8 cellular contexts compared by ENCODE assay signal in the genomic region with DNA sequence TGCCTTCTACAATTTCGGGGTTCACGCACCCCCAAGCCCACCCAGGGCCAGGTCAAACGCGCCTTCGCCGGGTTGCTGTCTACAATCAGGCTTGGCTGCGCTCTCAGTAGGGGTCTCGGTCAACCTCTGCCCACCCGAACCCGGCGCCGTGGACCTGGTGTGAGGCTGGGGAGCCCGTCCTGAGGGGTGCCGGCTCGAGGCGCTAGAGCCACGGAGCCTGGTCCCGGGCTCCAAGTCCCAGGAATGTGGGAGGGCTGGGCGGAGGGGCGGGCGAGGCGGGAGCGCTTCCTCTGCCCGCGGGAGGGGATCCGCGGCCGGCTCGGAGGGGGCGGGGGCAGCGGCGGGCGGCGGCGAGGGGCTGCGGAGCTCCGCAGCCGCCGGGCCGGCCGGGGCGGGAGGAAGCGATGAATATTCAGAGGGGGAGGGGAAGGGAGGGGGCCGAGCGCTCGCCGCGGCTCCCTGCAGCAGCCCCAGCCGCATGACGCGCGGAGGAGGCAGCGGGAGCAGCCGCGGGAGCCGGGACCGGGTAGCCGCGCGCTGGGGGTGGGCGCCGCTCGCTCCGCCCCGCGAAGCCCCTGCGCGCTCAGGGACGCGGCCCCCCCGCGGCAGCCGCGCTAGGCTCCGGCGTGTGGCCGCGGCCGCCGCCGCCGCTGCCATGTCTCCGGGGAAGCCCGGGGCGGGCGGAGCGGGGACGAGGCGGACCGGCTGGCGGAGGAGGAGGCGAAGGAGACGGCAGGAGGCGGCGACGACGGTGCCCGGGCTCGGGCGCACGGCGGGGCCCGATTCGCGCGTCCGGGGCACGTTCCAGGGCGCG. TPM values are rescaled to one million over a fixed set of nuclear protein-coding genes. Genes with fewer than 3 reads are reported as not detected.
DNase-seq lines count a peak whose midpoint lies in the region; ATAC-seq and TF ChIP-seq lines count a peak whose summit lies in the region.

Gene PTPRJ (plus strand): TSS at position 467 of the 814 bp plus-strand sequence. CDS start 354 bp downstream, outside the sequence.

- peak within 1 kb of the TSS; percentile 75 for H2AFZ ChIP-seq in PC-3 (ENCODE audit: low read length)

- H3K27ac Mint-ChIP-seq in natural killer cell = peak within 1 kb of the TSS; percentile 68 to 93

- intact Hi-C loops in PC-3 (cut with micrococcal nuclease) (loop anchor here (2.0 to 10.0 kb wide), 2 partner anchors 77 to 125 kb away; no protein-coding TSS in a partner anchor), natural killer cell (cut with micrococcal nuclease) (loop anchor here (5.0 kb wide), 2 partner anchors 37 to 77 kb away; no protein-coding TSS in a partner anchor)

- no TSS peak for BruUV-seq in PC-3 (replicated peaks; lab: Mats Ljungman, UMichigan)

- H3K79me2 ChIP-seq in PC-3 (ENCODE audit: low read length) = peaks cover 43% of the 10 kb centered on the region

- H3K4me2 ChIP-seq in PC-3 (ENCODE audit: low read length) = peak within 1 kb of the TSS; percentile 94

- H3K9me3 Mint-ChIP-seq in natural killer cell = no peaks in the 10 kb centered on the region

- H3K36me3 ChIP-seq in PC-3 (ENCODE audit: low read depth, low read length) (no peaks in the 10 kb centered on the region), thoracic aorta (no peaks in the 10 kb centered on the region)

- H3K4me3 ChIP-seq in PC-3 (ENCODE audit: low read length) = peak within 1 kb of the TSS; percentile 86
- peak within 1 kb of the TSS; percentile 74 for H3K4me3 ChIP-seq in fibroblast of the aortic adventitia (ENCODE audit: low read depth, low read length)
- H3K4me3 ChIP-seq in thoracic aorta = peak within 1 kb of the TSS; percentile 80

- H3K4me1 Mint-ChIP-seq in natural killer cell = peaks cover 34 to 39% of the 10 kb centered on the region in 2 donors

- POLR2A ChIA-PET in PC-3 (lab: Charles Lee; ENCODE audit: unreplicated experiment) = interaction anchor here (0.6 to 0.7 kb wide), 3 partner anchors 25 to 174 kb away, joined by 3 to 5 read pairs (median 3); no protein-coding TSS in a partner anchor

- peak within 1 kb of the TSS; percentile 87 for H3K4me3 Mint-ChIP-seq in natural killer cell

- DNase-seq in SHP77 (lab: John Stamatoyannopoulos, UW) (peak; percentile 34 to 48), SHP77 treated with DMSO at 0.1 percent for 48 hours (lab: John Stamatoyannopoulos, UW) (no peak), PC-3 (peak; percentile 49), fibroblast of the aortic adventitia (ENCODE audit: low read depth) (peak; percentile 37), natural killer cell (peak; percentile 60), thoracic aorta (ENCODE audit: low spot score) (no peak)
- DNase-seq in activated effector memory CD4-positive, alpha-beta T cell treated with Interleukin-2 at 50 U/mL for 16 hours = peak; percentile 47

- no peaks in the 10 kb centered on the region for H3K9me2 ChIP-seq in PC-3 (replicated peaks; ENCODE audit: low read length)

- no peak for TF ChIP-seq CTCF in PC-3 (conservative IDR thresholded peaks at IDR 0.05; ENCODE audit: low read depth, low read length)
- TF ChIP-seq CTCF in fibroblast of the aortic adventitia (IDR thresholded peaks at IDR 0.05; ENCODE audit: insufficient read depth, low read length) = no peak
- no peak for TF ChIP-seq CTCF in natural killer cell (IDR thresholded peaks at IDR 0.05)
- no peak for TF ChIP-seq CTCF in thoracic aorta (IDR thresholded peaks at IDR 0.05)

- peak within 1 kb of the TSS; percentile 85 for H3K9ac ChIP-seq in PC-3 (ENCODE audit: low read length)

- CTCF ChIA-PET in PC-3 (lab: Charles Lee) = interaction anchor here (0.6 kb wide), 1 partner anchor 129 kb away, joined by 3 read pairs; no protein-coding TSS in a partner anchor

- H4K20me1 ChIP-seq in PC-3 (ENCODE audit: low read length) = no peaks in the 10 kb centered on the region

- H3K27me3 Mint-ChIP-seq in natural killer cell (ENCODE audit: low read depth in 2 of 2) = no peaks in the 10 kb centered on the region

- H3K27me3 ChIP-seq in PC-3 (ENCODE audit: low read length) (no peaks in the 10 kb centered on the region), thoracic aorta (replicated peaks; ENCODE audit: insufficient read depth) (no peaks in the 10 kb centered on the region)

- no peaks in the 10 kb centered on the region for H3K36me3 Mint-ChIP-seq in natural killer cell

- H3K9me3 ChIP-seq in PC-3 (ENCODE audit: low read length) = no peaks in the 10 kb centered on the region
- H3K9me3 ChIP-seq in thoracic aorta = no peaks in the 10 kb centered on the region

- H3K4me1 ChIP-seq in PC-3 (ENCODE audit: insufficient read depth, low read length) (peaks cover 26% of the 10 kb centered on the region), thoracic aorta (ENCODE audit: control insufficient read depth in 1 of 2, low read depth in 2 of 2) (peaks cover 10 to 13% of the 10 kb centered on the region in 2 donors)

- no peaks in the 10 kb centered on the region for H3F3A ChIP-seq in PC-3 (ENCODE audit: low read length, unreplicated experiment)

- ATAC-seq in HG03064 (IDR thresholded peaks at IDR 0.05; ENCODE audit: low read depth, unreplicated experiment) (peak; percentile 70), PC-3 (peak; percentile 49), natural killer cell (peak; percentile 70 to 84 (median 79)), thoracic aorta (ENCODE audit: insufficient number of reproducible peaks, low FRiP score, low read depth) (peak; percentile 41)

- H3K27ac ChIP-seq in PC-3 (ENCODE audit: low read length) = no peak within 1 kb of the TSS
- H3K27ac ChIP-seq in thoracic aorta = peak within 1 kb of the TSS; percentile 75 to 86

RNA-seq across cellular contexts. Expression of gene PTPRJ, which starts in this region (rescaled TPM):
- total RNA-seq in PC-3 (2014; rRNA removed) (10.5 and 12.8 TPM in 2 replicates), fibroblast of the aortic adventitia (ENCODE audit: low replicate concordance) (6.6 and 11.0 TPM in 2 replicates), natural killer cell (100 to 1,000 TPM; 110 to 127 (median 111) TPM), thoracic aorta (10 to 100 TPM; 20.4 to 20.9 TPM)

Comparison
In these comparisons a context has a peak if more than half of its experiments do, and no peak if none do; other contexts are left out.
1. DNase-seq: peak in SHP77 (2 of 2), PC-3 (single experiment), activated effector memory CD4-positive, alpha-beta T cell treated with Interleukin-2 at 50 U/mL for 16 hours (single experiment), fibroblast of the aortic adventitia (single experiment) and natural killer cell (single experiment); none in SHP77 treated with DMSO at 0.1 percent for 48 hours (single experiment) and thoracic aorta (single experiment).
2. Peak in every context shown above with its lines, with median percentiles within 50 percentile points of each other: ATAC-seq and H3K4me3 ChIP-seq.